In the genomic region with DNA sequence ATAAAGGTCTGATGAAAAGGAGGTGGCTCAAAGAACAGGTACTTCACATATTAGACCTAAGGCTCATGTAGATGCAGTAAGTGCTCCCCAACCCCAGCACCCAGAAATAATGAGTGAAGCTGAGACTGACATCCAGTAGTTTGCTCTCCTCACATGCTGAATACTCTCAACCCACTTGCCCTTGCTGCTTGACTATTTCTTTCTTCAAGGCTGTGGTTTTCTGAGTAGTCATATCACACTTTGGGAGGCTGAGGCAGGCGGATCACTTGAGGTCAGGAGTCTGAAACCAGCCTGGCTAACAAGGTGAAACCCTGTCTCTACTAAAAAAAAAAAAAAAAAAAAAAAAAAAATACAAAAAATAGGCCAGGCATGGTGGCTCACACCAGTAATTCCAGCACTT, we compare ENCODE assay signal across 18 cellular contexts. TPM values are rescaled to one million over a fixed set of nuclear protein-coding genes. Genes with fewer than 3 reads are reported as not detected.
DNase-seq lines count a peak whose midpoint lies in the region; ATAC-seq, FAIRE-seq and TF ChIP-seq lines count a peak whose summit lies in the region.
"Had no signal": no experiment of that assay in that cellular context is flagged by ENCODE, and none has a peak within 500 bp of the region (broad histone marks: within the 10 kb centered on the region; RNA-seq: fewer than 3 reads in every experiment).

No MANE protein-coding gene starts in this region.

- POLR2A ChIA-PET in WTC11 (lab: Charles Lee): interaction anchor here (0.6 kb wide), 1 partner anchor 208 kb away, joined by 3 read pairs; no protein-coding TSS in a partner anchor

- H3K27ac ChIP-seq in left lung: no peak overlapping the region

- no peak for TF ChIP-seq POLR2A in GM12892 (IDR thresholded peaks at IDR 0.05; ENCODE audit: low read depth, low read length)

- no peak overlapping the region for H3K4me3 Mint-ChIP-seq in WTC11
- H3K4me3 Mint-ChIP-seq: brain had no signal

- no peaks in the 10 kb centered on the region for H3K36me3 ChIP-seq in left lung

- no peaks in the 10 kb centered on the region for H3K27me3 Mint-ChIP-seq in WTC11 (ENCODE audit: low read depth)

- no peak for DNase-seq in GM12892 (ENCODE audit: insufficient read length)
- DNase-seq in WTC11 (ENCODE audit: low spot score): no peak
- no peak for DNase-seq in putamen (ENCODE audit: low spot score)
- no peak for DNase-seq in left lung
- DNase-seq in NCI-H1048 (lab: John Stamatoyannopoulos, UW): no peak
- DNase-seq: AML-193; DMS79 treated with DMSO at 0.1 percent for 48 hours; effector CD4-positive, alpha-beta T cell; GOT3; NCI-H1694 treated with DMSO at 0.1 percent for 48 hours; SIG-M5 had no signal

- H3K36me3 Mint-ChIP-seq in WTC11: peaks cover 5% of the 10 kb centered on the region; the same call in 1 of the 2 replicates

- H3K27ac Mint-ChIP-seq in WTC11: no peak overlapping the region
- H3K27ac Mint-ChIP-seq: brain had no signal

- no peaks in the 10 kb centered on the region for H3K4me1 ChIP-seq in left lung

- TF ChIP-seq CTCF in WTC11 (IDR thresholded peaks at IDR 0.05) (no peak), left lung (IDR thresholded peaks at IDR 0.05) (no peak)

- H3K9me3 Mint-ChIP-seq in WTC11: peaks cover 6% of the 10 kb centered on the region

- no peaks in the 10 kb centered on the region; the same call in 1 of the 2 replicates for H3K4me1 Mint-ChIP-seq in WTC11
- H3K4me1 Mint-ChIP-seq: brain had no signal

- peak; percentile 88 for ATAC-seq in GM18867 (IDR thresholded peaks at IDR 0.05; ENCODE audit: unreplicated experiment)
- ATAC-seq in HG02571 (IDR thresholded peaks at IDR 0.05; ENCODE audit: unreplicated experiment): peak; percentile 53
- ATAC-seq in HG03469 (IDR thresholded peaks at IDR 0.05; ENCODE audit: unreplicated experiment): peak; percentile 89
- no peak for ATAC-seq in WTC11
- no peak for ATAC-seq in left lung
- ATAC-seq: sciatic nerve had no signal

- no peak overlapping the region for H3K4me3 ChIP-seq in left lung
- H3K4me3 ChIP-seq: K562 had no signal

- intact Hi-C loops in left lung (cut with DNase I): no loop called here

- peak; percentile 48 for FAIRE-seq in GM12892 (lab: Jason Lieb, UNC)
- FAIRE-seq: K562, TTC549 had no signal

- no peaks in the 10 kb centered on the region for H3K27me3 ChIP-seq in left lung

- no peaks in the 10 kb centered on the region for H3K9me3 ChIP-seq in left lung

- CTCF ChIA-PET in WTC11 (lab: Charles Lee): no interaction called here

TF ChIP-seq in WTC11, 78 proteins besides CTCF, POLR2A, EP300 and RAD21:
- TF ChIP-seq NR1H2 (CRISPR knock-in tag; IDR thresholded peaks at IDR 0.05): no peak
- TF ChIP-seq, protein P1, sequence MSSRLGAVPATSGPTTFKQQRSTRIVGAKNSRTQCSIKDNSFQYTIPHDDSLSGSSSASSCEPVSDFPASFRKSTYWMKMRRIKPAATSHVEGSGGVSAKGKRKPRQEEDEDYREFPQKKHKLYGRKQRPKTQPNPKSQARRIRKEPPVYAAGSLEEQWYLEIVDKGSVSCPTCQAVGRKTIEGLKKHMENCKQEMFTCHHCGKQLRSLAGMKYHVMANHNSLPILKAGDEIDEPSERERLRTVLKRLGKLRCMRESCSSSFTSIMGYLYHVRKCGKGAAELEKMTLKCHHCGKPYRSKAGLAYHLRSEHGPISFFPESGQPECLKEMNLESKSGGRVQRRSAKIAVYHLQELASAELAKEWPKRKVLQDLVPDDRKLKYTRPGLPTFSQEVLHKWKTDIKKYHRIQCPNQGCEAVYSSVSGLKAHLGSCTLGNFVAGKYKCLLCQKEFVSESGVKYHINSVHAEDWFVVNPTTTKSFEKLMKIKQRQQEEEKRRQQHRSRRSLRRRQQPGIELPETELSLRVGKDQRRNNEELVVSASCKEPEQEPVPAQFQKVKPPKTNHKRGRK (CRISPR knock-in tag; IDR thresholded peaks at IDR 0.05; ENCODE audit: borderline replicate concordance): no peak
- no peak for TF ChIP-seq HMGA2 (CRISPR knock-in tag; IDR thresholded peaks at IDR 0.05)
- TF ChIP-seq ETV6 (CRISPR knock-in tag; IDR thresholded peaks at IDR 0.05): no peak
- no peak for TF ChIP-seq ESRRA (CRISPR knock-in tag; IDR thresholded peaks at IDR 0.05; ENCODE audit: borderline replicate concordance)
- TF ChIP-seq ZNF416 (CRISPR knock-in tag; IDR thresholded peaks at IDR 0.05): no peak
- TF ChIP-seq, protein P2, sequence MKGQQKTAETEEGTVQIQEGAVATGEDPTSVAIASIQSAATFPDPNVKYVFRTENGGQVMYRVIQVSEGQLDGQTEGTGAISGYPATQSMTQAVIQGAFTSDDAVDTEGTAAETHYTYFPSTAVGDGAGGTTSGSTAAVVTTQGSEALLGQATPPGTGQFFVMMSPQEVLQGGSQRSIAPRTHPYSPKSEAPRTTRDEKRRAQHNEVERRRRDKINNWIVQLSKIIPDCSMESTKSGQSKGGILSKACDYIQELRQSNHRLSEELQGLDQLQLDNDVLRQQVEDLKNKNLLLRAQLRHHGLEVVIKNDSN (CRISPR knock-in tag; IDR thresholded peaks at IDR 0.05): no peak

RNA-seq across cellular contexts. Expression of a gene that starts 51.5 kb away (rescaled TPM):
- 54.9 TPM for polyA plus RNA-seq in GM12892 (2012; ENCODE audit: missing spikeins)
- 106 to 126 TPM (median 107 TPM) in 3 replicates for total RNA-seq in WTC11 (2021)
- total RNA-seq in left lung: 10 to 100 TPM; 29.4 to 36.2 TPM

Comparison
In these comparisons a context has a peak if more than half of its experiments do, and no peak if none do; other contexts are left out.
1. ATAC-seq: peak in GM18867 (single experiment), HG02571 (single experiment) and HG03469 (single experiment); none in WTC11 (single experiment) and left lung (single experiment).